ENCODE assay signal across 15 cellular contexts in the genomic region with DNA sequence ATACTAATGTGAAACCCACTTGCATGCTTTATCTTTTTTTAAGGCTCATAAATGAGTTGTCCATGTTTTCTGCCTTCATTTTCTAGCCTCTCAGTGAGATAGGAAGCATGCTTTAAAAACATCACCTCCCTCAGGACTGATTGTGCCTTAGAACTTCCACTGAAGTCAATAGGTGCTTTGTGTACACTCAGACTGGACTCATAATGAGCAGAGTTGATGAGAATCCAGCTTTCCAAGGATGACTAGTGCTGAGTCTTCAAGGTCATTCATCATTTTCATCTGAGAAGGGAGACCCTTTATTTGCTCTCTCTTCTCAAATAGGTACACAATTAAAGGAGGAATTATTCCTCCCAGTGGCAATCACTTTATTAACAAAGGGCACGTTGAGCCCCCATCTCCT.
"Had no signal": no experiment of that assay in that cellular context is flagged by ENCODE, and none has a peak within 500 bp of the region (broad histone marks: within the 10 kb centered on the region; RNA-seq: fewer than 3 reads in every experiment).

No MANE protein-coding gene starts in this region.

- DNase-seq: activated CD4-positive, alpha-beta T cell treated with anti-CD3 and anti-CD28 coated beads for 48 hours; activated CD4-positive, CD25-positive, alpha-beta regulatory T cell; activated CD8-positive, alpha-beta T cell treated with anti-CD3 and anti-CD28 coated beads for 36 hours; activated naive CD4-positive, alpha-beta T cell treated with Interleukin-2 at 50 U/mL for 16 hours; activated T-cell treated with anti-CD3 and anti-CD28 coated beads, Interleukin-2, amount 50 U/mL, for 1 hour; colonic mucosa; gastrocnemius medialis; head of caudate nucleus; midbrain; posterior cingulate gyrus; retina; stimulated activated CD8-positive, alpha-beta memory T cell treated with anti-CD3 and anti-CD28 coated beads, Interleukin-4, amount 100 ng/mL, for 48 hours; stimulated activated naive CD4-positive, alpha-beta T cell; uterus had no signal

- H3K4me3 ChIP-seq: colonic mucosa, gastrocnemius medialis, tibial nerve, uterus had no signal
